In genomic region chr11:117795726-117796455, GRCh38 we compare ENCODE assay signal across 10 cellular contexts. TPM values are rescaled to one million over a fixed set of nuclear protein-coding genes. Genes with fewer than 3 reads are reported as not detected.
DNase-seq lines count a peak whose midpoint lies in the region; ATAC-seq and TF ChIP-seq lines count a peak whose summit lies in the region.
"Had no signal": no experiment of that assay in that cellular context is flagged by ENCODE, and none has a peak within 500 bp of the region (broad histone marks: within the 10 kb centered on the region; RNA-seq: fewer than 3 reads in every experiment).

No MANE protein-coding gene starts in this region.

- H3K4me3 ChIP-seq in right atrium auricular region (peak overlapping the region; percentile 6 to 47), psoas muscle (peak overlapping the region; percentile 50)

- peaks cover 11 to 21% (median 20%) of the 10 kb centered on the region in 3 donors for H3K4me1 Mint-ChIP-seq in T-cell

- no peaks in the 10 kb centered on the region for H3K9me3 ChIP-seq in right atrium auricular region
- no peaks in the 10 kb centered on the region for H3K9me3 ChIP-seq in psoas muscle

- H3K27me3 Mint-ChIP-seq in T-cell: peaks cover 54 to 68% of the 10 kb centered on the region in 2 donors

- POLR2A ChIA-PET in T-cell (lab: Charles Lee): no interaction called here

- CTCF ChIA-PET in T-cell (lab: Charles Lee): interaction anchor here in 1 of 2 donors (1.1 kb wide), 1 partner anchor 257 kb away, joined by 3 read pairs; no protein-coding TSS in a partner anchor

- ATAC-seq in T-cell (replicated peaks in 1 of 4) (peak in 2 of 4 experiments; percentile 12 to 17), psoas muscle (peak in 1 of 4 donors; percentile 19), HG03565 (IDR thresholded peaks at IDR 0.05; ENCODE audit: unreplicated experiment) (no peak), HG02763 (IDR thresholded peaks at IDR 0.05; ENCODE audit: unreplicated experiment) (no peak)

- peaks cover 0 to 18% of the 10 kb centered on the region in 2 donors for H3K4me1 ChIP-seq in right atrium auricular region
- peaks cover 6% of the 10 kb centered on the region for H3K4me1 ChIP-seq in psoas muscle

- H3K27ac Mint-ChIP-seq in T-cell: no peak overlapping the region

- peak overlapping the region; percentile 51 to 71 (median 57) for H3K4me3 Mint-ChIP-seq in T-cell

- TF ChIP-seq CTCF in right atrium auricular region (IDR thresholded peaks at IDR 0.05) (no peak), psoas muscle (IDR thresholded peaks at IDR 0.05) (no peak)

- H3K27me3 ChIP-seq in right atrium auricular region (peaks cover 0 to 18% of the 10 kb centered on the region in 2 donors), psoas muscle (ENCODE audit: insufficient read depth in 3 of 3, low read length in 2 of 3) (peaks cover 0 to 73% (median 20%) of the 10 kb centered on the region in 3 donors)

- no peaks in the 10 kb centered on the region for H3K9me3 Mint-ChIP-seq in T-cell

- H3K36me3 ChIP-seq in right atrium auricular region: no peaks in the 10 kb centered on the region
- H3K36me3 ChIP-seq in psoas muscle (ENCODE audit: insufficient read depth in 1 of 2, low read depth in 1 of 2): no peaks in the 10 kb centered on the region

- intact Hi-C loops in psoas muscle (cut with DNase I): no loop called here

- H3K27ac ChIP-seq in right atrium auricular region: no peak overlapping the region
- no peak overlapping the region for H3K27ac ChIP-seq in psoas muscle
- H3K27ac ChIP-seq: 22Rv1 had no signal

- 3 to 8% (median 6%) methylated on average over 44 to 49 of the region's 49 CpGs for WGBS in psoas muscle, 3 donors

- no peaks in the 10 kb centered on the region for H3K36me3 Mint-ChIP-seq in T-cell

- peak; percentile 13 for DNase-seq in DMS 273 (lab: John Stamatoyannopoulos, UW; ENCODE audit: unreplicated experiment)
- DNase-seq in DMS 273 treated with DMSO at 0.1 percent for 48 hours (lab: John Stamatoyannopoulos, UW): no peak
- DNase-seq in T-cell: no peak
- no peak for DNase-seq in right atrium auricular region (ENCODE audit: low spot score)
- DNase-seq in psoas muscle: no peak
- DNase-seq in effector CD8-positive, alpha-beta T cell (lab: John Stamatoyannopoulos, UW): no peak
- DNase-seq: amniotic stem cell had no signal

RNA-seq across cellular contexts. Expression of gene DSCAML1, which starts 1.1 kb away (rescaled TPM):
- 1 to 10 TPM in 2 of 5 donors, under 1 TPM in 3; 0.15 to 2.4 (median 0.96) TPM for total RNA-seq in T-cell
- 1 to 10 TPM in 1 of 2 donors, under 1 TPM in 1; 0.67 to 1.3 TPM for total RNA-seq in right atrium auricular region
- under 1 TPM; 0.06 to 0.52 (median 0.10) TPM for total RNA-seq in psoas muscle
- under 1 TPM; 0.04 to 0.06 (median 0.04) TPM for polyA plus RNA-seq in psoas muscle

RNA-seq across cellular contexts. Expression of gene FXYD2, which starts 28.7 kb away (rescaled TPM):
- total RNA-seq in T-cell: 10 to 100 TPM in 4 of 5 donors, 1 to 10 TPM in 1; 4.3 to 26.0 (median 14.7) TPM
- under 1 TPM; 0.59 to 0.78 TPM for total RNA-seq in right atrium auricular region
- under 1 TPM in 2 of 4 donors, not detected in 2; 0.42 to 0.69 TPM for total RNA-seq in psoas muscle
- polyA plus RNA-seq in psoas muscle: under 1 TPM; 0.17 to 0.49 (median 0.24) TPM
